ENCODE assay signal across 8 cellular contexts in the genomic region with DNA sequence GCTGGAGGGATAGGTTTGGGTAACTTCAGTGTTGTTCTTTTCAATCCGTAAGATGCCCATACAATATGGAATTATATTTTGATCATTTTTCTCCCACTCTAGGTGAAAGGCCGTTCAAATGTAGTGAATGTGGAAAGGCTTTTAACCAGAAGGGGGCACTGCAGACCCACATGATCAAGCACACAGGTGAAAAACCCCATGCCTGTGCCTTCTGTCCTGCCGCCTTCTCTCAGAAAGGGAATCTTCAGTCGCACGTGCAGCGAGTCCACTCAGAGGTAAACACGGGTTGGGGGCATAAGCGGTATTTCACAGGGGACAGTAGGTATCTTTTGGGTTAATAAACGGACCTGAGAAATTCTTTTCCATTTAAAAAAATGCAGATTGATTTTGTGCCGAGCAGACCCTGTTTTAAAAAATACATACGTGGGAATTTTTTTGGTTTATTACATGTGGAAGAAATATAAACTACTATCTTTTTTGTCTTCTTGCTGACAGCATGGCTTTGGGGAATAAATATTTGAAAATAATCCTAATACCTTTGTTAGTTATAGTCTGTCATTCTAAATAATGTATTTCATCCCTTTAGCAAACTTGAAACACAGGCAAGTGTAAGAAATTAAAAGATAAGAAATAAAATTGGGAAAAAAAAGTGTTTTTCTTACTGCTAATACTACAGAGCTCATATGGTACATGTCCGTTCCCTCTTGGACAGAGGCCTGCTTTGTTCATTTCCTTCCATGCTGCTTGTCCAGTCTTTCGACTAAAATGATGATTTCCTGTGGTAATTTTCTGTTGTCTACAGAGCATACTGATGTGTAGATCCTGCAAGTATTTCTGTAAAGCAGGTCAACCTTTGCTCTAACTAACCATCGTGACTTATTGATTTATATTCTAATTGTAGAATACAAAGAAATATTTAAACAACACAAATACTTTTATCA. TPM values are rescaled to one million over a fixed set of nuclear protein-coding genes. Genes with fewer than 3 reads are reported as not detected.
A peak's percentile ranks its signal among the peaks of the same experiment; 100 is the strongest.
DNase-seq lines count a peak whose midpoint lies in the region; ATAC-seq and TF ChIP-seq lines count a peak whose summit lies in the region.

No MANE protein-coding gene starts in this region.

- H3K4me3 ChIP-seq in PC-9 (no peak overlapping the region), breast epithelium (no peak overlapping the region), left lung (no peak overlapping the region), testis (no peak overlapping the region)

- H3K4me1 ChIP-seq in PC-9 (replicated peaks; ENCODE audit: insufficient read depth) (no peaks in the 10 kb centered on the region), breast epithelium (no peaks in the 10 kb centered on the region), left lung (no peaks in the 10 kb centered on the region), testis (no peaks in the 10 kb centered on the region)

- CTCF ChIA-PET in PC-9 (lab: Charles Lee), result no interaction called here

- H3K79me2 ChIP-seq in PC-9 (ENCODE audit: low read depth), result no peaks in the 10 kb centered on the region

- ATAC-seq in HG03565 (IDR thresholded peaks at IDR 0.05; ENCODE audit: unreplicated experiment) (peak; percentile 80), left lung (peak; percentile 91), HG03045 (IDR thresholded peaks at IDR 0.05; ENCODE audit: unreplicated experiment) (no peak)

- no peaks in the 10 kb centered on the region for H3K9me2 ChIP-seq in PC-9 (ENCODE audit: insufficient read depth)

- no peaks in the 10 kb centered on the region for H4K20me1 ChIP-seq in PC-9 (ENCODE audit: insufficient read depth)

- POLR2A ChIA-PET in PC-9 (lab: Charles Lee; ENCODE audit: unreplicated experiment), result no interaction called here

- H3K36me3 ChIP-seq in PC-9 (ENCODE audit: low read depth), result no peaks in the 10 kb centered on the region
- no peaks in the 10 kb centered on the region for H3K36me3 ChIP-seq in breast epithelium
- H3K36me3 ChIP-seq in left lung, result peaks cover 0 to 53% of the 10 kb centered on the region in 2 donors
- H3K36me3 ChIP-seq in testis (ENCODE audit: low read depth, missing control alignments), result no peaks in the 10 kb centered on the region

- BruUV-seq in PC-9 (replicated peaks; lab: Mats Ljungman, UMichigan), result no TSS peak

- TF ChIP-seq CTCF in GM12872 (IDR thresholded peaks at IDR 0.05; ENCODE audit: insufficient read depth, low read depth, low read length) (peak; percentile 68), PC-9 (conservative IDR thresholded peaks at IDR 0.05) (peak; percentile 71), breast epithelium (IDR thresholded peaks at IDR 0.05) (peak in 2 of 3 donors; percentile 31 to 50), left lung (IDR thresholded peaks at IDR 0.05) (peak; percentile 44 to 52), testis (IDR thresholded peaks at IDR 0.05) (peak in 2 of 3 experiments; percentile 47 to 54)

- no peak overlapping the region for H2AFZ ChIP-seq in PC-9

- WGBS in testis, 2 donors, result 78% methylated on average over 14 of the region's 14 CpGs

- TF ChIP-seq POLR2A in breast epithelium (IDR thresholded peaks at IDR 0.05), result no peak
- no peak for TF ChIP-seq POLR2A in testis (IDR thresholded peaks at IDR 0.05)

- intact Hi-C loops in PC-9 (cut with micrococcal nuclease; ENCODE audit: unreplicated experiment), result no loop called here
- intact Hi-C loops in breast epithelium (cut with DNase I; ENCODE audit: low total_unique reads), result no loop called here
- intact Hi-C loops in left lung (cut with DNase I), result no loop called here
- intact Hi-C loops in testis (cut with DNase I; ENCODE audit: low total_unique reads), result loop anchor here (10.0 kb wide), 1 partner anchor 71 kb away; no protein-coding TSS in a partner anchor

- H3K4me2 ChIP-seq in PC-9, result no peak overlapping the region

- H3K9me3 ChIP-seq in PC-9 (ENCODE audit: insufficient read depth, low read depth) (no peaks in the 10 kb centered on the region), breast epithelium (no peaks in the 10 kb centered on the region), left lung (no peaks in the 10 kb centered on the region), testis (no peaks in the 10 kb centered on the region)

- H3K27me3 ChIP-seq in PC-9 (ENCODE audit: insufficient read depth, low read depth) (no peaks in the 10 kb centered on the region), breast epithelium (no peaks in the 10 kb centered on the region), left lung (no peaks in the 10 kb centered on the region), testis (no peaks in the 10 kb centered on the region)

- DNase-seq in AG08396 (ENCODE audit: low spot score) (peak; percentile 32), PC-9 (peak in 1 of 2 experiments; percentile 39), breast epithelium (ENCODE audit: low spot score in 2 of 2) (no peak), left lung (no peak), testis (peak; percentile 67)

- no peaks in the 10 kb centered on the region; the same call in 1 of the 2 replicates for H3F3A ChIP-seq in PC-9 (ENCODE audit: insufficient read depth, low read depth)

- H3K27ac ChIP-seq in PC-9, result no peak overlapping the region
- no peak overlapping the region for H3K27ac ChIP-seq in breast epithelium
- H3K27ac ChIP-seq in left lung, result no peak overlapping the region
- no peak overlapping the region for H3K27ac ChIP-seq in testis

RNA-seq across cellular contexts. Expression of a gene that starts 53.3 kb away (rescaled TPM):
- 10.8 and 12.7 TPM in 2 replicates for total RNA-seq in PC-9 (2021)
- 10 to 100 TPM; 12.3 to 28.2 (median 27.1) TPM for total RNA-seq in breast epithelium
- 10 to 100 TPM; 14.9 to 15.1 TPM for total RNA-seq in left lung
- total RNA-seq in testis, result 10 to 100 TPM; 53.9 to 58.2 TPM
- polyA plus RNA-seq in testis (ENCODE audit: insufficient read depth, low read depth, low replicate concordance), result 19.5 TPM

Comparison
In these comparisons a context has a peak if more than half of its experiments do, and no peak if none do; other contexts are left out.
1. DNase-seq: peak in AG08396 (single experiment) and testis (single experiment); none in breast epithelium (0 of 2) and left lung (0 of 2).
2. Peak in every context shown above with its lines, with median percentiles within 50 percentile points of each other: CTCF ChIP-seq.